13 cellular contexts compared by ENCODE assay signal in the genomic region with DNA sequence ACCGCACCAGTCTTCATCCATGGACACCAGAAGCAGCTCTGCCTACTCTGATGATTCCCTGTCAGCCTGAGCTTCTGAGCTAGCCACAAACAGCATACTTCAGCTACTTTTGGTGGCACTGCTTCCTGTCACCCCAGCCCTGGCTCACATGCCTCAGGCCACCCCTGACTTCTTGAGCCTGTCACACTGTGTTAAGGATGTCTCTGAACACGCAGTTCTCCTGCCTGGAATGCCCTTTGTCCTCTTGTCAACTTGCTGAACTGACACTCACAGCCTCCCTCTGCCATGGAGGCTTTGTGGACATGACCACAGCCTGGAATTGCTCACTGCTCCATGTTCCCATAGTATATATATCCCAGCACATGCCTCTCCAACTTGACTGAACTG. TPM values are rescaled to one million over a fixed set of nuclear protein-coding genes. Genes with fewer than 3 reads are reported as not detected.
DNase-seq lines count a peak whose midpoint lies in the region; TF ChIP-seq lines count a peak whose summit lies in the region.
"Had no signal": no experiment of that assay in that cellular context is flagged by ENCODE, and none has a peak within 500 bp of the region (broad histone marks: within the 10 kb centered on the region; RNA-seq: fewer than 3 reads in every experiment).

No MANE protein-coding gene starts in this region.

- no peaks in the 10 kb centered on the region for H3K9me3 ChIP-seq in mesenchymal stem cell (ENCODE audit: control insufficient read depth, low read length)
- no peaks in the 10 kb centered on the region for H3K9me3 ChIP-seq in suprapubic skin
- H3K9me3 ChIP-seq: ascending aorta had no signal

- no peak for TF ChIP-seq EP300 in suprapubic skin (IDR thresholded peaks at IDR 0.05)

- peak overlapping the region; percentile 87 for H2AK5ac ChIP-seq in mesenchymal stem cell (ENCODE audit: low read length, severe bottlenecking)

- peaks cover 15 to 29% of the 10 kb centered on the region in 2 experiments for H3K36me3 ChIP-seq in mesenchymal stem cell (ENCODE audit: control insufficient read depth in 1 of 2, insufficient read depth in 2 of 2, low read depth in 1 of 2, low read length in 2 of 2)
- H3K36me3 ChIP-seq in suprapubic skin = peaks cover 15% of the 10 kb centered on the region

- H3K4me1 ChIP-seq in mesenchymal stem cell (ENCODE audit: control insufficient read depth, insufficient read depth, low read depth, low read length) (peaks cover 44% of the 10 kb centered on the region), suprapubic skin (peaks cover 70% of the 10 kb centered on the region)

- H3K27ac ChIP-seq in mesenchymal stem cell (ENCODE audit: low read length, poor library complexity, severe bottlenecking) = peak overlapping the region; percentile 90
- H3K27ac ChIP-seq in suprapubic skin = peak overlapping the region; percentile 63

- peak overlapping the region in 1 of 2 experiments; percentile 11 for H3K23ac ChIP-seq in mesenchymal stem cell (ENCODE audit: low read length in 2 of 2)

- H3K4ac ChIP-seq in mesenchymal stem cell (ENCODE audit: low read depth in 1 of 2, low read length in 2 of 2) = peak overlapping the region; percentile 40 to 57

- peak in 1 of 2 donors; percentile 27 for TF ChIP-seq POLR2A in suprapubic skin (IDR thresholded peaks at IDR 0.05)

- H4K8ac ChIP-seq in mesenchymal stem cell (ENCODE audit: low read length) = peak overlapping the region; percentile 33

- H2AFZ ChIP-seq in mesenchymal stem cell (ENCODE audit: low read depth, low read length) = no peak overlapping the region

- H3K4me2 ChIP-seq in mesenchymal stem cell (ENCODE audit: low read length, poor library complexity, severe bottlenecking) = no peak overlapping the region

- no peak for TF ChIP-seq CTCF in suprapubic skin (IDR thresholded peaks at IDR 0.05)

- H3K9me3 Mint-ChIP-seq in activated T-cell treated with anti-CD3 and anti-CD28 coated beads, Interleukin-2, amount 50 U/mL, for 24 hours = no peaks in the 10 kb centered on the region
- H3K9me3 Mint-ChIP-seq in dendritic cell treated with granulocyte-macrophage colony-stimulating factor and Interleukin-4, amounts not matched to agents 40 ng/mL and 50 ng/mL, for 4 days = no peaks in the 10 kb centered on the region
- H3K9me3 Mint-ChIP-seq: activated B cell treated with CpG ODN at 0.5 μM for 24 hours had no signal

- peaks cover 94% of the 10 kb centered on the region for H3K36me3 Mint-ChIP-seq in activated T-cell treated with anti-CD3 and anti-CD28 coated beads, Interleukin-2, amount 50 U/mL, for 24 hours (ENCODE audit: low read depth)
- peaks cover 91% of the 10 kb centered on the region for H3K36me3 Mint-ChIP-seq in dendritic cell treated with granulocyte-macrophage colony-stimulating factor and Interleukin-4, amounts not matched to agents 40 ng/mL and 50 ng/mL, for 4 days (ENCODE audit: low read depth)

- no peak overlapping the region for H2BK15ac ChIP-seq in mesenchymal stem cell (ENCODE audit: low read depth, poor library complexity, severe bottlenecking)

- H4K91ac ChIP-seq in mesenchymal stem cell (ENCODE audit: low read length) = peak overlapping the region; percentile 65

- H2BK12ac ChIP-seq in mesenchymal stem cell (ENCODE audit: low read length in 2 of 2) = peak overlapping the region; percentile 7 to 26

- peak overlapping the region in 1 of 2 experiments; percentile 39 for H3K14ac ChIP-seq in mesenchymal stem cell (ENCODE audit: low read length in 2 of 2)

- H3K4me3 Mint-ChIP-seq in activated T-cell treated with anti-CD3 and anti-CD28 coated beads, Interleukin-2, amount 50 U/mL, for 24 hours = no peak overlapping the region
- H3K4me3 Mint-ChIP-seq in dendritic cell treated with granulocyte-macrophage colony-stimulating factor and Interleukin-4, amounts not matched to agents 40 ng/mL and 50 ng/mL, for 4 days = peak overlapping the region; percentile 61
- H3K4me3 Mint-ChIP-seq: activated B cell treated with CpG ODN at 0.5 μM for 24 hours had no signal

- WGBS in mesenchymal stem cell = 74% methylated on average over 2 of the region's 2 CpGs
- 78% methylated on average over 2 of the region's 2 CpGs for WGBS in suprapubic skin

- peak overlapping the region; percentile 69 for H3K9ac ChIP-seq in mesenchymal stem cell (ENCODE audit: low read length)

- peaks cover 95% of the 10 kb centered on the region for H3K4me1 Mint-ChIP-seq in activated T-cell treated with anti-CD3 and anti-CD28 coated beads, Interleukin-2, amount 50 U/mL, for 24 hours (ENCODE audit: low read depth)
- peaks cover 97% of the 10 kb centered on the region for H3K4me1 Mint-ChIP-seq in dendritic cell treated with granulocyte-macrophage colony-stimulating factor and Interleukin-4, amounts not matched to agents 40 ng/mL and 50 ng/mL, for 4 days (ENCODE audit: low read depth)

- peak overlapping the region; percentile 79 to 83 for H3K18ac ChIP-seq in mesenchymal stem cell (ENCODE audit: low read depth in 1 of 2, low read length in 2 of 2)

- no peak for DNase-seq in activated T-cell treated with anti-CD3 and anti-CD28 coated beads, Interleukin-2, amount 50 U/mL, for 24 hours
- DNase-seq in activated T-cell treated with anti-CD3 and anti-CD28 coated beads for 4 hours (no peak), mesenchymal stem cell (no peak), suprapubic skin (ENCODE audit: low spot score in 2 of 2) (no peak), ureter (ENCODE audit: low spot score) (no peak), NOMO-1 treated with dmso at 0.1 percent for 144 hours (lab: John Stamatoyannopoulos, UW; ENCODE audit: unreplicated experiment) (no peak), mesenteric fat pad (ENCODE audit: low spot score) (no peak)
- DNase-seq: activated B cell treated with CpG ODN at 0.5 μM for 24 hours, NCI-H1048, occipital lobe had no signal

- H2BK120ac ChIP-seq in mesenchymal stem cell (ENCODE audit: low read depth, low read length) = no peak overlapping the region

- peak overlapping the region; percentile 76 for H2BK5ac ChIP-seq in mesenchymal stem cell (ENCODE audit: low read depth, low read length, poor library complexity, severe bottlenecking)

- H3K79me1 ChIP-seq in mesenchymal stem cell (replicated peaks; ENCODE audit: low read length, poor library complexity, severe bottlenecking) = peaks cover 2% of the 10 kb centered on the region

- H3K27me3 ChIP-seq in mesenchymal stem cell (ENCODE audit: control insufficient read depth in 1 of 2, insufficient read depth in 1 of 2, low read length in 2 of 2) = no peaks in the 10 kb centered on the region
- H3K27me3 ChIP-seq in suprapubic skin = no peaks in the 10 kb centered on the region
- H3K27me3 ChIP-seq: ascending aorta had no signal

- H3K4me3 ChIP-seq in mesenchymal stem cell (ENCODE audit: insufficient read depth in 1 of 2, low read depth in 1 of 2, low read length in 2 of 2) (peak overlapping the region in 1 of 2 experiments; percentile 34), suprapubic skin (no peak overlapping the region)
- H3K4me3 ChIP-seq: ascending aorta, GM12878 had no signal

- no peaks in the 10 kb centered on the region for H3K27me3 Mint-ChIP-seq in activated T-cell treated with anti-CD3 and anti-CD28 coated beads, Interleukin-2, amount 50 U/mL, for 24 hours
- H3K27me3 Mint-ChIP-seq in dendritic cell treated with granulocyte-macrophage colony-stimulating factor and Interleukin-4, amounts not matched to agents 40 ng/mL and 50 ng/mL, for 4 days = no peaks in the 10 kb centered on the region
- H3K27me3 Mint-ChIP-seq: activated B cell treated with CpG ODN at 0.5 μM for 24 hours had no signal

- intact Hi-C loops in dendritic cell treated with granulocyte-macrophage colony-stimulating factor and Interleukin-4, amounts not matched to agents 40 ng/mL and 50 ng/mL, for 4 days (cut with micrococcal nuclease) = loop anchor here (2.0 kb wide), 1 partner anchor 65 kb away; no protein-coding TSS in a partner anchor

- peak overlapping the region; percentile 70 for H3K27ac Mint-ChIP-seq in activated T-cell treated with anti-CD3 and anti-CD28 coated beads, Interleukin-2, amount 50 U/mL, for 24 hours
- H3K27ac Mint-ChIP-seq in dendritic cell treated with granulocyte-macrophage colony-stimulating factor and Interleukin-4, amounts not matched to agents 40 ng/mL and 50 ng/mL, for 4 days = peak overlapping the region; percentile 98
- H3K27ac Mint-ChIP-seq: activated B cell treated with CpG ODN at 0.5 μM for 24 hours had no signal

RNA-seq across cellular contexts. Expression of gene MACROH2A1, which starts 7.2 kb away (rescaled TPM):
- polyA plus RNA-seq in mesenchymal stem cell (2013, experiment 1 of 2) = 114 TPM
- 113 TPM for polyA plus RNA-seq in mesenchymal stem cell (2013, experiment 2 of 2)
- total RNA-seq in suprapubic skin (100 to 1,000 TPM; 196 to 251 (median 209) TPM), ureter (248 TPM), mesenteric fat pad (170 TPM)

RNA-seq across cellular contexts. Expression of gene DCANP1, which starts 55.3 kb away (rescaled TPM):
- polyA plus RNA-seq in mesenchymal stem cell (2013, experiment 1 of 2) = not detected
- not detected for polyA plus RNA-seq in mesenchymal stem cell (2013, experiment 2 of 2)
- total RNA-seq in suprapubic skin = not detected
- not detected for total RNA-seq in ureter
- total RNA-seq in mesenteric fat pad = not detected
- total RNA-seq: activated B cell treated with CpG ODN at 0.5 μM for 24 hours, ascending aorta, GM12878, occipital lobe had no signal
